In the genomic region with DNA sequence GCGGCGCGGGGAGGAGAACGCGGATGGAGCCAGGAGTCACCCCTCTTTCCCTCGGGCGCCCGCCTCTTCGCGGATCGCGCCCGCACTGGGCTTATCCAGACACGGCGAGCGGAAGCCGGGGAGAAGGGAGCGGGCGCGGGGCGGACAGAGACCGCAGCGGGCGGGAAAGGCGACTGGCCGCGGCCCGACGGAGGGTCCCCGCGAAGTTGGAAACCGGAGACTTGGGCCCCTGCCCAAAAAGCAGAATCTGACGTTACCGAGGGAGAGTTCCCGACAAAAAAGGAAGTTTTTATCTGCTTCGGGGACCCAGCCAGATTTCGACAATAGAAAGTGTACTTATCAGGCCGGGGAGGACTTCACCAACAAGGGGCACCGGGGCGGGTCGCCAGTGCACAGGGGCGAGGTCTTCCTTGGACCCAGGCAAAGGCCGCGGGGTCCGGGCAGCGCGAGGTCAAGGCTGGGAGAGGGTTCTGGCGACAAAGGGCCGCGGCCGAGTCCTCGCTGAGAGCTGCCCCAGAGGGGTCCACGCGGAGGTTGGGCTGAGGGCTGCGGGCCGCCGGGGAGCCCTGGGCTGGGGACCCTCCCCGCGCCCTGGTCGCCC, we compare ENCODE assay signal across 9 cellular contexts. TPM values are rescaled to one million over a fixed set of nuclear protein-coding genes. Genes with fewer than 3 reads are reported as not detected.
DNase-seq lines count a peak whose midpoint lies in the region; ATAC-seq and TF ChIP-seq lines count a peak whose summit lies in the region.
"Had no signal": no experiment of that assay in that cellular context is flagged by ENCODE, and none has a peak within 500 bp of the region (broad histone marks: within the 10 kb centered on the region; RNA-seq: fewer than 3 reads in every experiment).

No MANE protein-coding gene starts in this region.

- H3K79me2 ChIP-seq in SK-N-SH (ENCODE audit: insufficient read depth), result no peaks in the 10 kb centered on the region

- H3K4me3 ChIP-seq in SK-N-SH (ENCODE audit: low read depth in 2 of 2, low read length in 1 of 2), result peak overlapping the region; percentile 46 to 57; a peak in 3 of 4 replicates
- peak overlapping the region; percentile 31 for H3K4me3 ChIP-seq in iPS-11a (ENCODE audit: low read depth, low read length)
- peak overlapping the region; percentile 39 to 70 (median 59) for H3K4me3 ChIP-seq in skin epidermis

- CTCF ChIA-PET in SK-N-SH (lab: Yijun Ruan, JAX), result interaction anchor here (0.7 to 4.8 kb wide), 21 partner anchors 9 to 130 kb away, joined by 3 to 40 read pairs (median 6); partner anchors contain the start of gene AANAT

- peaks cover 69% of the 10 kb centered on the region for H3K27me3 Mint-ChIP-seq in activated naive CD8-positive, alpha-beta T cell treated with anti-CD3 and anti-CD28 coated beads for 36 hours

- POLR2A ChIA-PET in SK-N-SH (lab: Yijun Ruan, JAX), result no interaction called here

- ATAC-seq in SK-N-SH treated with all-trans-retinoic acid at 6 μM for 48 hours, result no peak; the same call in 2 of the 3 replicates

- no peak overlapping the region; the same call in 1 of the 2 replicates for H3K9ac ChIP-seq in SK-N-SH

- H3K4me1 ChIP-seq in SK-N-SH (ENCODE audit: control insufficient read depth in 1 of 2, insufficient read depth in 2 of 2, low read depth in 1 of 2, low read length in 1 of 2), result peaks cover 0 to 9% of the 10 kb centered on the region in 2 experiments; a peak in 1 of 4 replicates

- no peaks in the 10 kb centered on the region for H3K36me3 Mint-ChIP-seq in activated naive CD8-positive, alpha-beta T cell treated with anti-CD3 and anti-CD28 coated beads for 36 hours

- peak overlapping the region; percentile 82; the same call in 1 of the 2 replicates for H3K4me2 ChIP-seq in SK-N-SH

- TF ChIP-seq CTCF in SK-N-SH (IDR thresholded peaks at IDR 0.05), result no peak

- H3K4me1 Mint-ChIP-seq in activated naive CD8-positive, alpha-beta T cell treated with anti-CD3 and anti-CD28 coated beads for 36 hours, result peaks cover 4% of the 10 kb centered on the region

- H3K9me3 ChIP-seq in SK-N-SH, result no peaks in the 10 kb centered on the region

- no peaks in the 10 kb centered on the region for H3F3A ChIP-seq in SK-N-SH (replicated peaks; ENCODE audit: insufficient read depth)

- no peak overlapping the region for H3K27ac Mint-ChIP-seq in activated naive CD8-positive, alpha-beta T cell treated with anti-CD3 and anti-CD28 coated beads for 36 hours

- H3K9me3 Mint-ChIP-seq in activated naive CD8-positive, alpha-beta T cell treated with anti-CD3 and anti-CD28 coated beads for 36 hours, result no peaks in the 10 kb centered on the region

- peak overlapping the region; percentile 42 for H3K4me3 Mint-ChIP-seq in activated naive CD8-positive, alpha-beta T cell treated with anti-CD3 and anti-CD28 coated beads for 36 hours

- peak overlapping the region; percentile 75; the same call in 1 of the 2 replicates for H2AFZ ChIP-seq in SK-N-SH (ENCODE audit: low read depth)

- 53% methylated on average over 51 of the region's 60 CpGs for WGBS in SK-N-SH (ENCODE audit: low lambda C conversion rate)

- no peaks in the 10 kb centered on the region for H4K20me1 ChIP-seq in SK-N-SH (ENCODE audit: insufficient read depth)

- TF ChIP-seq RAD21 in SK-N-SH (IDR thresholded peaks at IDR 0.05; ENCODE audit: low read length), result no peak

- TF ChIP-seq EP300 in SK-N-SH (IDR thresholded peaks at IDR 0.05; ENCODE audit: borderline replicate concordance in 1 of 2, low read depth in 1 of 2, low read length in 1 of 2), result no peak

- peaks cover 37% of the 10 kb centered on the region for H3K27me3 ChIP-seq in SK-N-SH (ENCODE audit: insufficient read depth)

- DNase-seq in SK-N-SH (no peak), NCI-H510A (lab: John Stamatoyannopoulos, UW) (no peak), T-helper 9 cell (no peak), GM19238 (ENCODE audit: insufficient read length, low spot score) (no peak)
- DNase-seq in activated naive CD8-positive, alpha-beta T cell treated with anti-CD3 and anti-CD28 coated beads for 36 hours, result no peak

- H3K27ac ChIP-seq in SK-N-SH (ENCODE audit: low read depth in 2 of 2, low read length in 1 of 2), result no peak overlapping the region
- H3K27ac ChIP-seq in skin epidermis, result peak overlapping the region; percentile 84 to 99 (median 92)

- H3K36me3 ChIP-seq in SK-N-SH (replicated peaks in 1 of 2; ENCODE audit: control insufficient read depth in 1 of 2, insufficient read depth in 2 of 2, low read length in 1 of 2), result no peaks in the 10 kb centered on the region

- no peaks in the 10 kb centered on the region for H3K9me2 ChIP-seq in SK-N-SH

TF ChIP-seq in SK-N-SH, 30 proteins besides CTCF, POLR2A, EP300 and RAD21:
- no peak for TF ChIP-seq ELF1 (IDR thresholded peaks at IDR 0.05)
- TF ChIP-seq TCF12 (IDR thresholded peaks at IDR 0.05), result no peak
- no peak for TF ChIP-seq RCOR1 (IDR thresholded peaks at IDR 0.05; ENCODE audit: low read length)
- TF ChIP-seq POLR2AphosphoS5 (IDR thresholded peaks at IDR 0.05; ENCODE audit: low read depth, low read length), result no peak
- no peak for TF ChIP-seq MXI1 (IDR thresholded peaks at IDR 0.05; ENCODE audit: low read depth, low read length)

TF ChIP-seq in SK-N-SH treated with all-trans-retinoic acid at 6 μM for 48 hours, 23 proteins besides CTCF, POLR2A, EP300 and RAD21:
- TF ChIP-seq BACH2 (CRISPR knock-in tag; IDR thresholded peaks at IDR 0.05; ENCODE audit: borderline replicate concordance), result no peak
- TF ChIP-seq ISL1 (CRISPR knock-in tag; IDR thresholded peaks at IDR 0.05), result no peak
- TF ChIP-seq, protein P1, sequence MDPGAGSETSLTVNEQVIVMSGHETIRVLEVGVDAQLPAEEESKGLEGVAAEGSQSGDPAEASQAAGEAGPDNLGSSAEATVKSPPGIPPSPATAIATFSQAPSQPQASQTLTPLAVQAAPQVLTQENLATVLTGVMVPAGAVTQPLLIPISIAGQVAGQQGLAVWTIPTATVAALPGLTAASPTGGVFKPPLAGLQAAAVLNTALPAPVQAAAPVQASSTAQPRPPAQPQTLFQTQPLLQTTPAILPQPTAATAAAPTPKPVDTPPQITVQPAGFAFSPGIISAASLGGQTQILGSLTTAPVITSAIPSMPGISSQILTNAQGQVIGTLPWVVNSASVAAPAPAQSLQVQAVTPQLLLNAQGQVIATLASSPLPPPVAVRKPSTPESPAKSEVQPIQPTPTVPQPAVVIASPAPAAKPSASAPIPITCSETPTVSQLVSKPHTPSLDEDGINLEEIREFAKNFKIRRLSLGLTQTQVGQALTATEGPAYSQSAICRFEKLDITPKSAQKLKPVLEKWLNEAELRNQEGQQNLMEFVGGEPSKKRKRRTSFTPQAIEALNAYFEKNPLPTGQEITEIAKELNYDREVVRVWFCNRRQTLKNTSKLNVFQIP (CRISPR knock-in tag; IDR thresholded peaks at IDR 0.05; ENCODE audit: borderline replicate concordance, low read depth), result no peak
- TF ChIP-seq, protein P2, sequence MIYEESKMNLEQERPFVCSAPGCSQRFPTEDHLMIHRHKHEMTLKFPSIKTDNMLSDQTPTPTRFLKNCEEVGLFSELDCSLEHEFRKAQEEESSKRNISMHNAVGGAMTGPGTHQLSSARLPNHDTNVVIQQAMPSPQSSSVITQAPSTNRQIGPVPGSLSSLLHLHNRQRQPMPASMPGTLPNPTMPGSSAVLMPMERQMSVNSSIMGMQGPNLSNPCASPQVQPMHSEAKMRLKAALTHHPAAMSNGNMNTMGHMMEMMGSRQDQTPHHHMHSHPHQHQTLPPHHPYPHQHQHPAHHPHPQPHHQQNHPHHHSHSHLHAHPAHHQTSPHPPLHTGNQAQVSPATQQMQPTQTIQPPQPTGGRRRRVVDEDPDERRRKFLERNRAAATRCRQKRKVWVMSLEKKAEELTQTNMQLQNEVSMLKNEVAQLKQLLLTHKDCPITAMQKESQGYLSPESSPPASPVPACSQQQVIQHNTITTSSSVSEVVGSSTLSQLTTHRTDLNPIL (CRISPR knock-in tag; IDR thresholded peaks at IDR 0.05; ENCODE audit: low read depth), result no peak
- TF ChIP-seq PPARA (CRISPR knock-in tag; IDR thresholded peaks at IDR 0.05; ENCODE audit: borderline replicate concordance), result no peak
- TF ChIP-seq ZC3H10 (CRISPR knock-in tag; IDR thresholded peaks at IDR 0.05), result no peak
- no peak for TF ChIP-seq PATZ1 (CRISPR knock-in tag; IDR thresholded peaks at IDR 0.05; ENCODE audit: borderline replicate concordance)
- TF ChIP-seq ESRRG (CRISPR knock-in tag; IDR thresholded peaks at IDR 0.05), result no peak
- TF ChIP-seq ZNF8 (CRISPR knock-in tag; IDR thresholded peaks at IDR 0.05), result no peak

RNA-seq across cellular contexts. Expression of gene ST6GALNAC2, which starts 0.5 kb away (rescaled TPM):
- polyA plus RNA-seq in SK-N-SH (2012; rRNA removed), result 0.57 and 0.94 TPM in 2 replicates
- 0.44 and 0.60 TPM in 2 replicates for polyA plus RNA-seq in SK-N-SH (2012; cell fraction: cytosol; rRNA removed)
- polyA plus RNA-seq in SK-N-SH (2012; cell fraction: nucleus; rRNA removed), result 0.49 and 1.7 TPM in 2 replicates
- not detected for total RNA-seq in activated naive CD8-positive, alpha-beta T cell treated with anti-CD3 and anti-CD28 coated beads for 36 hours
- total RNA-seq: temporal lobe had no signal

RNA-seq across cellular contexts. Expression of gene PRCD, which starts 45.3 kb away (rescaled TPM):
- polyA plus RNA-seq in SK-N-SH (2012; rRNA removed), result 2.2 and 5.0 TPM in 2 replicates
- polyA plus RNA-seq in SK-N-SH (2012; cell fraction: cytosol; rRNA removed), result 5.8 and 8.0 TPM in 2 replicates
- polyA plus RNA-seq in SK-N-SH (2012; cell fraction: nucleus; rRNA removed), result 5.6 and 13.2 TPM in 2 replicates
- under 1 TPM; 0.36 to 0.66 TPM for total RNA-seq in activated naive CD8-positive, alpha-beta T cell treated with anti-CD3 and anti-CD28 coated beads for 36 hours

RNA-seq across cellular contexts. Expression of gene CYGB, which starts 47.6 kb away (rescaled TPM):
- 1.7 and 3.7 TPM in 2 replicates for polyA plus RNA-seq in SK-N-SH (2012; rRNA removed)
- polyA plus RNA-seq in SK-N-SH (2012; cell fraction: cytosol; rRNA removed), result 1.3 and 3.2 TPM in 2 replicates
- polyA plus RNA-seq in SK-N-SH (2012; cell fraction: nucleus; rRNA removed), result 1.1 and 1.7 TPM in 2 replicates
- total RNA-seq in activated naive CD8-positive, alpha-beta T cell treated with anti-CD3 and anti-CD28 coated beads for 36 hours, result under 1 TPM; 0.33 to 0.62 TPM

RNA-seq across cellular contexts. Expression of gene ST6GALNAC1, which starts 58.4 kb away (rescaled TPM):
- polyA plus RNA-seq in SK-N-SH (2012; rRNA removed), result not detected in 2 replicates
- not detected in 2 replicates for polyA plus RNA-seq in SK-N-SH (2012; cell fraction: cytosol; rRNA removed)
- polyA plus RNA-seq in SK-N-SH (2012; cell fraction: nucleus; rRNA removed), result 0.11 TPM in 1 of 2 replicates, not detected in the other
- not detected for total RNA-seq in activated naive CD8-positive, alpha-beta T cell treated with anti-CD3 and anti-CD28 coated beads for 36 hours

Comparison
In these comparisons a context has a peak if more than half of its experiments do, and no peak if none do; other contexts are left out.
1. H3K27ac ChIP-seq: peak in skin epidermis (21 of 21); none in SK-N-SH (0 of 2).
2. Peak in every context shown above with its lines, with median percentiles within 50 percentile points of each other: H3K4me3 ChIP-seq.